ENCODE assay signal across 10 cellular contexts in the genomic region with DNA sequence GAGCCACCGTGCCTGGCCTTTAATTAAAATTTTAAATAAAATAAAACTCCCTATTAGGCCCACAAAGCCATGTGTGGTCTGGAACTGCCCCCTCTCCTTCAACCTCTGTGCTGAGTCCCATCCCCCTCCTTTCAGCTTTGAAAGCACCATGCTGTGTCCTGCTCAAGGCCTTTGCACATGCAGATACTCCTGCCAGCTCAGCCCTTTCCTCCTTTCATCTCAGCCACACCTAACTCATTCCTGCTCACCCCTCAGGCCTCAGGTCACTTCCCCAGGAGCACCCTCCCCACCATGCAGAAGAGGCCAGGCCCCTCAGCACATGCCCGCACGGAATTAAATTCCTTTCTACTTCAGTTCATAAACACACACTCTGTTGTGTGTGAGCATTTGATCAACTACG. TPM values are rescaled to one million over a fixed set of nuclear protein-coding genes. Genes with fewer than 3 reads are reported as not detected.
A peak's percentile ranks its signal among the peaks of the same experiment; 100 is the strongest.
DNase-seq lines count a peak whose midpoint lies in the region; ATAC-seq and TF ChIP-seq lines count a peak whose summit lies in the region.
"Had no signal": no experiment of that assay in that cellular context is flagged by ENCODE, and none has a peak within 500 bp of the region (broad histone marks: within the 10 kb centered on the region; RNA-seq: fewer than 3 reads in every experiment).

No MANE protein-coding gene starts in this region.

- ATAC-seq in WTC11 (peak; percentile 70), HG03521 (IDR thresholded peaks at IDR 0.05; ENCODE audit: unreplicated experiment) (no peak)
- ATAC-seq: PC-3 had no signal

- H3K27me3 Mint-ChIP-seq in T-helper 2 cell treated with Interferon-gamma antibody and Interleukin-4, amounts not matched to agents 5 μg/mL and 100 μg/mL, for 36 hours (ENCODE audit: low read depth): no peaks in the 10 kb centered on the region
- H3K27me3 Mint-ChIP-seq in WTC11 (ENCODE audit: low read depth) (no peaks in the 10 kb centered on the region; the same call in none of the 2 replicates), osteocyte (ENCODE audit: unreplicated experiment) (no peaks in the 10 kb centered on the region)

- peaks cover 21% of the 10 kb centered on the region for H3K36me3 Mint-ChIP-seq in T-helper 2 cell treated with Interferon-gamma antibody and Interleukin-4, amounts not matched to agents 5 μg/mL and 100 μg/mL, for 36 hours (ENCODE audit: low read depth)
- no peaks in the 10 kb centered on the region; the same call in none of the 2 replicates for H3K36me3 Mint-ChIP-seq in WTC11
- no peaks in the 10 kb centered on the region for H3K36me3 Mint-ChIP-seq in osteocyte (ENCODE audit: unreplicated experiment)

- no peak for DNase-seq in T-helper 2 cell treated with Interferon-gamma antibody and Interleukin-4, amounts not matched to agents 5 μg/mL and 100 μg/mL, for 36 hours (ENCODE audit: low spot score)
- DNase-seq in T-helper 2 cell (no peak), WTC11 (ENCODE audit: low spot score) (peak; percentile 78), iPS DF 4.7 (ENCODE audit: extremely low read depth, low spot score) (peak; percentile 98), osteocyte (ENCODE audit: extremely low spot score, unreplicated experiment) (no peak), anterior cingulate cortex (lab: John Stamatoyannopoulos, UW) (no peak), NCI-H82 treated with DMSO at 0.1 percent for 48 hours (lab: John Stamatoyannopoulos, UW; ENCODE audit: unreplicated experiment) (no peak)
- DNase-seq: PC-3, T1000 had no signal

- peak overlapping the region; percentile 47 for H3K4me3 Mint-ChIP-seq in T-helper 2 cell treated with Interferon-gamma antibody and Interleukin-4, amounts not matched to agents 5 μg/mL and 100 μg/mL, for 36 hours
- H3K4me3 Mint-ChIP-seq in WTC11: peak overlapping the region; percentile 14
- no peak overlapping the region for H3K4me3 Mint-ChIP-seq in osteocyte (ENCODE audit: unreplicated experiment)

- POLR2A ChIA-PET in WTC11 (lab: Charles Lee): interaction anchor here (0.6 to 3.3 kb wide), 8 partner anchors 8 to 161 kb away, joined by 3 to 21 read pairs (median 3); partner anchors contain the start of genes CCDC51, PFKFB4, SHISA5 and SLC26A6

- H3K9me3 Mint-ChIP-seq in T-helper 2 cell treated with Interferon-gamma antibody and Interleukin-4, amounts not matched to agents 5 μg/mL and 100 μg/mL, for 36 hours: no peaks in the 10 kb centered on the region
- H3K9me3 Mint-ChIP-seq in WTC11 (no peaks in the 10 kb centered on the region), osteocyte (ENCODE audit: unreplicated experiment) (no peaks in the 10 kb centered on the region)

- peak overlapping the region; percentile 68 for H3K27ac Mint-ChIP-seq in T-helper 2 cell treated with Interferon-gamma antibody and Interleukin-4, amounts not matched to agents 5 μg/mL and 100 μg/mL, for 36 hours
- H3K27ac Mint-ChIP-seq in WTC11: peak overlapping the region; percentile 79
- H3K27ac Mint-ChIP-seq in osteocyte (ENCODE audit: unreplicated experiment): peak overlapping the region; percentile 29

- CTCF ChIA-PET in WTC11 (lab: Charles Lee): interaction anchor here (0.8 to 6.3 kb wide), 19 partner anchors 9 to 1197 kb away, joined by 3 to 168 read pairs (median 4); partner anchors contain the start of genes CCDC51, PFKFB4, SHISA5 and SLC26A6

- H3K4me1 Mint-ChIP-seq in T-helper 2 cell treated with Interferon-gamma antibody and Interleukin-4, amounts not matched to agents 5 μg/mL and 100 μg/mL, for 36 hours (ENCODE audit: low read depth): peaks cover 50% of the 10 kb centered on the region
- H3K4me1 Mint-ChIP-seq in WTC11 (peaks cover 41% of the 10 kb centered on the region), osteocyte (ENCODE audit: unreplicated experiment) (peaks cover 22% of the 10 kb centered on the region)

- TF ChIP-seq CTCF in WTC11 (IDR thresholded peaks at IDR 0.05): no peak
- TF ChIP-seq CTCF in osteocyte (IDR thresholded peaks at IDR 0.05): no peak

TF ChIP-seq in WTC11, 78 proteins besides CTCF, POLR2A, EP300 and RAD21 (continues in another document):
- TF ChIP-seq ZNF138 (CRISPR knock-in tag; conservative IDR thresholded peaks at IDR 0.05) (no peak), ZNF121 (CRISPR knock-in tag; IDR thresholded peaks at IDR 0.05) (0 out of 2 replicates have a peak, but pooled peaks have one; percentile 69), CDX4 (CRISPR knock-in tag; IDR thresholded peaks at IDR 0.05; ENCODE audit: borderline replicate concordance) (no peak), ZNF416 (CRISPR knock-in tag; IDR thresholded peaks at IDR 0.05) (no peak), MYBL2 (CRISPR knock-in tag; IDR thresholded peaks at IDR 0.05) (peak; percentile 22; the same call in 1 of the 2 replicates), TEAD4 (CRISPR knock-in tag; IDR thresholded peaks at IDR 0.05) (no peak), ZMAT4 (CRISPR knock-in tag; IDR thresholded peaks at IDR 0.05) (no peak), RORB (CRISPR knock-in tag; IDR thresholded peaks at IDR 0.05) (no peak), ESRRA (CRISPR knock-in tag; IDR thresholded peaks at IDR 0.05; ENCODE audit: borderline replicate concordance) (no peak), HMGA2 (CRISPR knock-in tag; IDR thresholded peaks at IDR 0.05) (no peak), ZNF281 (CRISPR knock-in tag; IDR thresholded peaks at IDR 0.05) (peak; percentile 99), SMAD4 (CRISPR knock-in tag; IDR thresholded peaks at IDR 0.05) (no peak), CREB1 (CRISPR knock-in tag; IDR thresholded peaks at IDR 0.05) (no peak)
- TF ChIP-seq, protein P1, sequence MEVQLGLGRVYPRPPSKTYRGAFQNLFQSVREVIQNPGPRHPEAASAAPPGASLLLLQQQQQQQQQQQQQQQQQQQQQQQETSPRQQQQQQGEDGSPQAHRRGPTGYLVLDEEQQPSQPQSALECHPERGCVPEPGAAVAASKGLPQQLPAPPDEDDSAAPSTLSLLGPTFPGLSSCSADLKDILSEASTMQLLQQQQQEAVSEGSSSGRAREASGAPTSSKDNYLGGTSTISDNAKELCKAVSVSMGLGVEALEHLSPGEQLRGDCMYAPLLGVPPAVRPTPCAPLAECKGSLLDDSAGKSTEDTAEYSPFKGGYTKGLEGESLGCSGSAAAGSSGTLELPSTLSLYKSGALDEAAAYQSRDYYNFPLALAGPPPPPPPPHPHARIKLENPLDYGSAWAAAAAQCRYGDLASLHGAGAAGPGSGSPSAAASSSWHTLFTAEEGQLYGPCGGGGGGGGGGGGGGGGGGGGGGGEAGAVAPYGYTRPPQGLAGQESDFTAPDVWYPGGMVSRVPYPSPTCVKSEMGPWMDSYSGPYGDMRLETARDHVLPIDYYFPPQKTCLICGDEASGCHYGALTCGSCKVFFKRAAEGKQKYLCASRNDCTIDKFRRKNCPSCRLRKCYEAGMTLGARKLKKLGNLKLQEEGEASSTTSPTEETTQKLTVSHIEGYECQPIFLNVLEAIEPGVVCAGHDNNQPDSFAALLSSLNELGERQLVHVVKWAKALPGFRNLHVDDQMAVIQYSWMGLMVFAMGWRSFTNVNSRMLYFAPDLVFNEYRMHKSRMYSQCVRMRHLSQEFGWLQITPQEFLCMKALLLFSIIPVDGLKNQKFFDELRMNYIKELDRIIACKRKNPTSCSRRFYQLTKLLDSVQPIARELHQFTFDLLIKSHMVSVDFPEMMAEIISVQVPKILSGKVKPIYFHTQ (CRISPR knock-in tag; IDR thresholded peaks at IDR 0.05): no peak

RNA-seq across cellular contexts. Expression of gene ATRIP, which starts 28.1 kb away (rescaled TPM):
- 15.5 to 18.2 TPM (median 15.6 TPM) in 3 replicates for total RNA-seq in WTC11 (2021)
- 8.5 and 9.3 TPM in 2 replicates for total RNA-seq in osteocyte

RNA-seq across cellular contexts. Expression of gene SHISA5, which starts 29.4 kb away (rescaled TPM):
- total RNA-seq in WTC11 (2021): 137 to 165 TPM (median 158 TPM) in 3 replicates
- total RNA-seq in osteocyte: 203 and 211 TPM in 2 replicates

RNA-seq across cellular contexts. Expression of gene TMA7, which starts 34.6 kb away (rescaled TPM):
- 281 to 318 TPM (median 285 TPM) in 3 replicates for total RNA-seq in WTC11 (2021)
- 186 and 198 TPM in 2 replicates for total RNA-seq in osteocyte

RNA-seq across cellular contexts. Expression of gene CCDC51, which starts 34.7 kb away (rescaled TPM):
- total RNA-seq in WTC11 (2021) (23.9 to 25.1 TPM (median 24.7 TPM) in 3 replicates), osteocyte (11.3 and 11.9 TPM in 2 replicates)

RNA-seq across cellular contexts. Expression of gene PLXNB1, which starts 44.7 kb away (rescaled TPM):
- 119 to 143 TPM (median 125 TPM) in 3 replicates for total RNA-seq in WTC11 (2021)
- 76.7 and 88.2 TPM in 2 replicates for total RNA-seq in osteocyte

Comparison
In these comparisons a context has a peak if more than half of its experiments do, and no peak if none do; other contexts are left out.
1. DNase-seq: peak in WTC11 (single experiment) and iPS DF 4.7 (single experiment); none in T-helper 2 cell treated with Interferon-gamma antibody and Interleukin-4, amounts not matched to agents 5 μg/mL and 100 μg/mL, for 36 hours (single experiment), T-helper 2 cell (0 of 5), osteocyte (single experiment), anterior cingulate cortex (0 of 58) and NCI-H82 treated with DMSO at 0.1 percent for 48 hours (single experiment).
2. H3K27ac Mint-ChIP-seq: peak in every context shown above with its lines; median percentile 79 in WTC11; 68 in T-helper 2 cell treated with Interferon-gamma antibody and Interleukin-4, amounts not matched to agents 5 μg/mL and 100 μg/mL, for 36 hours; 29 in osteocyte.